In genomic region chr12:113863455-113863845, GRCh38 we compare ENCODE assay signal across 1 cellular context.
TF ChIP-seq lines count a peak whose summit lies in the region.

No MANE protein-coding gene starts in this region.

TF ChIP-seq in WTC11, 78 proteins besides CTCF, POLR2A, EP300 and RAD21 (continued from another document):
- TF ChIP-seq KAT7 (CRISPR knock-in tag; IDR thresholded peaks at IDR 0.05; ENCODE audit: borderline replicate concordance) (no peak), ZNF317 (CRISPR knock-in tag; IDR thresholded peaks at IDR 0.05; ENCODE audit: borderline replicate concordance, low read depth) (0 out of 2 replicates have a peak, but pooled peaks have one; percentile 50)
